In the genomic region with DNA sequence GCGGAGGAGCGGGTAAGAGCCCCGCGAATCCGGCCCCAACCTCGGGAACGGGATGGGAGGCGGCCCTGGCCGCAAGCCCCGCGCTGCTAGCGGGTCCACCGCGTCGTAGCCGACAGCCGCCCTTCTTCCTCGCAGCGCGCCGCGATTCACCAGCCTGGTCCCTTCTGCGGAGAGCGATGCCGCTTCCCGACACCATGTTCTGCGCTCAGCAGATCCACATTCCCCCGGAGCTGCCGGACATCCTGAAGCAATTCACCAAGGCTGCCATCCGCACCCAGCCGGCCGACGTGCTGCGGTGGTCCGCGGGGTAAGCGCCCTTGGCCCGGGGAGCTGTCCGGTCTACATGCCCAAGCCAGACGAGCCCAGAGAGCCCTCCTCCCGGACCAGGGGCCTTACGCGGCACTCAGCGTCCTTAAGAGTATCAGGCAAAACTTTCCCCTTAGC, we compare ENCODE assay signal across 8 cellular contexts. TPM values are rescaled to one million over a fixed set of nuclear protein-coding genes. Genes with fewer than 3 reads are reported as not detected.
DNase-seq lines count a peak whose midpoint lies in the region; ATAC-seq and TF ChIP-seq lines count a peak whose summit lies in the region.

No MANE protein-coding gene starts in this region.

- H3K36me3 ChIP-seq in A673 (ENCODE audit: insufficient read depth, low read length, poor library complexity, severe bottlenecking) (no peaks in the 10 kb centered on the region), WERI-Rb-1 (peaks cover 6% of the 10 kb centered on the region; the same call in 1 of the 2 replicates)

- H3K27ac ChIP-seq in A673 (ENCODE audit: low read depth, low read length, poor library complexity, severe bottlenecking) (no peak overlapping the region), WERI-Rb-1 (peak overlapping the region; percentile 4; the same call in 1 of the 2 replicates)

- in situ Hi-C loops in ACHN (cut with HindIII; ENCODE audit: low pct_ligation_motif_present, low pct_unique_long_range_greater_than_20kb, low sequenced_read_pairs), result no loop called here

- H3K27me3 ChIP-seq in A673 (replicated peaks; ENCODE audit: insufficient read depth, low read depth, low read length, poor library complexity), result peaks cover 4% of the 10 kb centered on the region
- H3K27me3 ChIP-seq in WERI-Rb-1 (ENCODE audit: insufficient read depth, low read depth, severe bottlenecking), result no peaks in the 10 kb centered on the region

- intact Hi-C loops in A673 (cut with micrococcal nuclease; ENCODE audit: unreplicated experiment) (no loop called here), left cardiac atrium (cut with DNase I) (no loop called here)

- DNase-seq in A673 (ENCODE audit: low spot score), result no peak
- no peak for DNase-seq in WERI-Rb-1
- DNase-seq in left cardiac atrium, result no peak
- DNase-seq in skeletal muscle cell (ENCODE audit: low read depth), result no peak
- no peak for DNase-seq in UCSD-AML1 (lab: John Stamatoyannopoulos, UW; ENCODE audit: unreplicated experiment)
- no peak for DNase-seq in ACHN

- H3K9me3 ChIP-seq in A673 (ENCODE audit: low read depth, low read length, poor library complexity, severe bottlenecking) (no peaks in the 10 kb centered on the region), WERI-Rb-1 (ENCODE audit: severe bottlenecking) (no peaks in the 10 kb centered on the region)

- POLR2A ChIA-PET in A673 (lab: Charles Lee; ENCODE audit: low non-redundant PET), result no interaction called here

- CTCF ChIA-PET in A673 (lab: Charles Lee), result no interaction called here

- H3K4me3 ChIP-seq in A673 (ENCODE audit: low read depth, low read length, poor library complexity, severe bottlenecking), result peak overlapping the region; percentile 56
- peak overlapping the region; percentile 71 for H3K4me3 ChIP-seq in WERI-Rb-1 (ENCODE audit: low read depth, low read length)
- H3K4me3 ChIP-seq in skeletal muscle cell (ENCODE audit: low read depth, low read length), result peak overlapping the region; percentile 67

- TF ChIP-seq CTCF in A673 (conservative IDR thresholded peaks at IDR 0.05; ENCODE audit: low read depth, low read length) (no peak), WERI-Rb-1 (IDR thresholded peaks at IDR 0.05; ENCODE audit: low read depth, low read length) (no peak)

- peaks cover 6% of the 10 kb centered on the region for H3K4me1 ChIP-seq in A673 (ENCODE audit: insufficient read depth, low read length, poor library complexity, severe bottlenecking)

- ATAC-seq in GM18867 (IDR thresholded peaks at IDR 0.05; ENCODE audit: unreplicated experiment) (peak; percentile 42), HG03045 (IDR thresholded peaks at IDR 0.05; ENCODE audit: unreplicated experiment) (peak; percentile 50), left cardiac atrium (peak; percentile 48 to 68)

- no TSS peak for BruUV-seq in A673 (replicated peaks; lab: Mats Ljungman, UMichigan)

RNA-seq across cellular contexts. Expression of a gene that starts 0.3 kb away (rescaled TPM):
- total RNA-seq in A673 (2021), result 0.24 and 0.39 TPM in 2 replicates
- total RNA-seq in left cardiac atrium, result 1 to 10 TPM in 1 of 2 donors, under 1 TPM in 1; 0.31 to 1.0 TPM
